Comparison of ENCODE assay signal across 1 cellular context in genomic region chr17:57255182-57255775, GRCh38.
TF ChIP-seq lines count a peak whose summit lies in the region.

No MANE protein-coding gene starts in this region.

TF ChIP-seq in SK-N-SH treated with all-trans-retinoic acid at 6 μM for 48 hours, 23 proteins besides CTCF, POLR2A, EP300 and RAD21 (continued from another document):
- TF ChIP-seq, protein P1, sequence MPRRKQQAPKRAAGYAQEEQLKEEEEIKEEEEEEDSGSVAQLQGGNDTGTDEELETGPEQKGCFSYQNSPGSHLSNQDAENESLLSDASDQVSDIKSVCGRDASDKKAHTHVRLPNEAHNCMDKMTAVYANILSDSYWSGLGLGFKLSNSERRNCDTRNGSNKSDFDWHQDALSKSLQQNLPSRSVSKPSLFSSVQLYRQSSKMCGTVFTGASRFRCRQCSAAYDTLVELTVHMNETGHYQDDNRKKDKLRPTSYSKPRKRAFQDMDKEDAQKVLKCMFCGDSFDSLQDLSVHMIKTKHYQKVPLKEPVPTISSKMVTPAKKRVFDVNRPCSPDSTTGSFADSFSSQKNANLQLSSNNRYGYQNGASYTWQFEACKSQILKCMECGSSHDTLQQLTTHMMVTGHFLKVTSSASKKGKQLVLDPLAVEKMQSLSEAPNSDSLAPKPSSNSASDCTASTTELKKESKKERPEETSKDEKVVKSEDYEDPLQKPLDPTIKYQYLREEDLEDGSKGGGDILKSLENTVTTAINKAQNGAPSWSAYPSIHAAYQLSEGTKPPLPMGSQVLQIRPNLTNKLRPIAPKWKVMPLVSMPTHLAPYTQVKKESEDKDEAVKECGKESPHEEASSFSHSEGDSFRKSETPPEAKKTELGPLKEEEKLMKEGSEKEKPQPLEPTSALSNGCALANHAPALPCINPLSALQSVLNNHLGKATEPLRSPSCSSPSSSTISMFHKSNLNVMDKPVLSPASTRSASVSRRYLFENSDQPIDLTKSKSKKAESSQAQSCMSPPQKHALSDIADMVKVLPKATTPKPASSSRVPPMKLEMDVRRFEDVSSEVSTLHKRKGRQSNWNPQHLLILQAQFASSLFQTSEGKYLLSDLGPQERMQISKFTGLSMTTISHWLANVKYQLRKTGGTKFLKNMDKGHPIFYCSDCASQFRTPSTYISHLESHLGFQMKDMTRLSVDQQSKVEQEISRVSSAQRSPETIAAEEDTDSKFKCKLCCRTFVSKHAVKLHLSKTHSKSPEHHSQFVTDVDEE (CRISPR knock-in tag; IDR thresholded peaks at IDR 0.05), result no peak
- no peak for TF ChIP-seq TCF4 (CRISPR knock-in tag; IDR thresholded peaks at IDR 0.05; ENCODE audit: borderline replicate concordance)
- no peak for TF ChIP-seq RARB (CRISPR knock-in tag; IDR thresholded peaks at IDR 0.05)
- no peak for TF ChIP-seq OSR1 (CRISPR knock-in tag; IDR thresholded peaks at IDR 0.05)
